In genomic region chr1:101247404-101248287, GRCh38 we compare ENCODE assay signal across 10 cellular contexts. TPM values are rescaled to one million over a fixed set of nuclear protein-coding genes. Genes with fewer than 3 reads are reported as not detected.
A peak's percentile ranks its signal among the peaks of the same experiment; 100 is the strongest.
DNase-seq lines count a peak whose midpoint lies in the region; ATAC-seq and TF ChIP-seq lines count a peak whose summit lies in the region.
"Had no signal": no experiment of that assay in that cellular context is flagged by ENCODE, and none has a peak within 500 bp of the region (broad histone marks: within the 10 kb centered on the region; RNA-seq: fewer than 3 reads in every experiment).

No MANE protein-coding gene starts in this region.

- DNase-seq in activated B cell treated with CpG ODN at 0.5 μM for 24 hours, result no peak
- DNase-seq in left colon, result no peak
- no peak for DNase-seq in DMS53 (lab: John Stamatoyannopoulos, UW)
- no peak for DNase-seq in adrenal gland
- no peak for DNase-seq in AG20443 (ENCODE audit: low spot score)
- DNase-seq: IMR-90, mesenchymal stem cell had no signal

- POLR2A ChIA-PET in activated B cell treated with CpG ODN at 0.5 μM for 24 hours (lab: Charles Lee), result interaction anchor here (0.5 to 3.7 kb wide), 17 partner anchors 10 to 228 kb away, joined by 3 to 154 read pairs (median 4); partner anchors contain the start of gene S1PR1

- no peaks in the 10 kb centered on the region for H3K36me3 ChIP-seq in adrenal gland (replicated peaks in 1 of 2)

- H3K4me1 Mint-ChIP-seq in activated B cell treated with CpG ODN at 0.5 μM for 24 hours, result peaks cover 82% of the 10 kb centered on the region

- H3K27me3 Mint-ChIP-seq in activated B cell treated with CpG ODN at 0.5 μM for 24 hours, result no peaks in the 10 kb centered on the region

- TF ChIP-seq CTCF in activated B cell treated with CpG ODN at 0.5 μM for 24 hours (IDR thresholded peaks at IDR 0.05) (no peak), adrenal gland (IDR thresholded peaks at IDR 0.05) (no peak)

- peaks cover 11% of the 10 kb centered on the region for H3K36me3 Mint-ChIP-seq in activated B cell treated with CpG ODN at 0.5 μM for 24 hours (ENCODE audit: low read depth)

- no peaks in the 10 kb centered on the region for H3K27me3 ChIP-seq in adrenal gland

- H3K4me1 ChIP-seq in adrenal gland (replicated peaks in 1 of 2), result no peaks in the 10 kb centered on the region

- CTCF ChIA-PET in activated B cell treated with CpG ODN at 0.5 μM for 24 hours (lab: Charles Lee), result interaction anchor here (0.8 to 5.6 kb wide), 7 partner anchors 10 to 190 kb away, joined by 3 to 43 read pairs (median 7); partner anchors contain the start of gene S1PR1

- ATAC-seq in GM19395 (IDR thresholded peaks at IDR 0.05; ENCODE audit: unreplicated experiment), result peak; percentile 97
- peak; percentile 97 for ATAC-seq in HG03025 (IDR thresholded peaks at IDR 0.05; ENCODE audit: low FRiP score, unreplicated experiment)
- peak; percentile 89 for ATAC-seq in activated B cell treated with CpG ODN at 0.5 μM for 24 hours (ENCODE audit: low read depth)
- no peak for ATAC-seq in left colon

- H3K4me3 Mint-ChIP-seq in activated B cell treated with CpG ODN at 0.5 μM for 24 hours, result peak overlapping the region; percentile 44

- no peak for TF ChIP-seq POLR2A in adrenal gland (IDR thresholded peaks at IDR 0.05)

- H3K4me3 ChIP-seq in GM08714 (ENCODE audit: low read length) (peak overlapping the region; percentile 45; the same call in 1 of the 2 replicates), adrenal gland (no peak overlapping the region)

- 66 to 82% (median 77%) methylated on average over 6 of the region's 6 CpGs for WGBS in adrenal gland, 4 donors

- no peaks in the 10 kb centered on the region for H3K9me3 Mint-ChIP-seq in activated B cell treated with CpG ODN at 0.5 μM for 24 hours

- intact Hi-C loops in activated B cell treated with CpG ODN at 0.5 μM for 24 hours (cut with micrococcal nuclease) (loop anchor here (1.0 to 5.0 kb wide), 3 partner anchors 9 to 160 kb away; no protein-coding TSS in a partner anchor), left colon (cut with DNase I, micrococcal nuclease) (no loop called here), adrenal gland (cut with DNase I) (no loop called here)

- H3K27ac Mint-ChIP-seq in activated B cell treated with CpG ODN at 0.5 μM for 24 hours, result peak overlapping the region; percentile 82

- H3K9me3 ChIP-seq in adrenal gland (replicated peaks in 1 of 3), result no peaks in the 10 kb centered on the region

- no peak overlapping the region for H3K27ac ChIP-seq in adrenal gland

RNA-seq across cellular contexts. Expression of gene S1PR1, which starts 10.8 kb away (rescaled TPM):
- total RNA-seq in activated B cell treated with CpG ODN at 0.5 μM for 24 hours (77.7 and 85.2 TPM in 2 replicates), left colon (1 to 10 TPM; 7.1 to 9.6 TPM), adrenal gland (10 to 100 TPM; 24.9 to 41.9 (median 28.3) TPM)
- polyA plus RNA-seq in adrenal gland, result 10 to 100 TPM; 11.3 to 26.0 (median 17.3) TPM
